18 cellular contexts compared by ENCODE assay signal in genomic region chr6:39840781-39841180, GRCh38. TPM values are rescaled to one million over a fixed set of nuclear protein-coding genes. Genes with fewer than 3 reads are reported as not detected.
DNase-seq lines count a peak whose midpoint lies in the region; ATAC-seq and TF ChIP-seq lines count a peak whose summit lies in the region.
"Had no signal": no experiment of that assay in that cellular context is flagged by ENCODE, and none has a peak within 500 bp of the region (broad histone marks: within the 10 kb centered on the region; RNA-seq: fewer than 3 reads in every experiment).

No MANE protein-coding gene starts in this region.

- no peaks in the 10 kb centered on the region; the same call in 1 of the 2 replicates for H3K9me3 Mint-ChIP-seq in WTC11
- H3K9me3 Mint-ChIP-seq: CD8-positive, alpha-beta T cell had no signal

- no peak overlapping the region for H3K27ac Mint-ChIP-seq in WTC11
- H3K27ac Mint-ChIP-seq: CD8-positive, alpha-beta T cell; IgD-negative memory B cell had no signal

- CTCF ChIA-PET in WTC11 (lab: Charles Lee) = interaction anchor here (0.6 to 1.1 kb wide), 4 partner anchors 23 to 478 kb away, joined by 3 to 5 read pairs (median 3); no protein-coding TSS in a partner anchor

- intact Hi-C loops in esophagus squamous epithelium (cut with DNase I) = no loop called here

- no peaks in the 10 kb centered on the region for H3K9me3 ChIP-seq in esophagus squamous epithelium
- H3K9me3 ChIP-seq: BLaER1 had no signal

- WGBS in esophagus squamous epithelium, 2 donors = 43 to 57% methylated on average over 1 to 2 of the region's 6 CpGs

- DNase-seq in NCI-H2029 (lab: John Stamatoyannopoulos, UW) (peak; percentile 75), NCI-H2196 treated with DMSO at 0.1 percent for 48 hours (lab: John Stamatoyannopoulos, UW; ENCODE audit: unreplicated experiment) (peak; percentile 6), WTC11 (ENCODE audit: low spot score) (no peak), occipital lobe (lab: John Stamatoyannopoulos, UW) (no peak), esophagus squamous epithelium (lab: John Stamatoyannopoulos, UW) (no peak)
- DNase-seq: Calu3; CD8-positive, alpha-beta T cell; DND-41; Karpas-422; NCI-H1048; RPMI8226; SHP77 treated with DMSO at 0.1 percent for 48 hours had no signal

- no peak overlapping the region for H3K4me3 Mint-ChIP-seq in WTC11
- H3K4me3 Mint-ChIP-seq: CD8-positive, alpha-beta T cell; IgD-negative memory B cell had no signal

- H3K4me1 ChIP-seq in esophagus squamous epithelium = peaks cover 0 to 51% (median 0%) of the 10 kb centered on the region in 3 donors

- no peaks in the 10 kb centered on the region for H3K27me3 Mint-ChIP-seq in WTC11 (ENCODE audit: low read depth)

- POLR2A ChIA-PET in WTC11 (lab: Charles Lee) = no interaction called here

- TF ChIP-seq POLR2A in esophagus squamous epithelium (IDR thresholded peaks at IDR 0.05) = no peak

- H3K36me3 Mint-ChIP-seq in WTC11 = no peaks in the 10 kb centered on the region
- H3K36me3 Mint-ChIP-seq: CD8-positive, alpha-beta T cell; IgD-negative memory B cell had no signal

- H3K4me3 ChIP-seq in esophagus squamous epithelium = no peak overlapping the region
- H3K4me3 ChIP-seq: BLaER1 had no signal

- H3K36me3 ChIP-seq in esophagus squamous epithelium = no peaks in the 10 kb centered on the region
- H3K36me3 ChIP-seq: BLaER1 had no signal

- H3K4me1 Mint-ChIP-seq in WTC11 = peaks cover 23% of the 10 kb centered on the region
- H3K4me1 Mint-ChIP-seq: IgD-negative memory B cell had no signal

- no peak for ATAC-seq in WTC11
- ATAC-seq: CD8-positive, alpha-beta T cell had no signal

- H3K27ac ChIP-seq in layer of hippocampus (ENCODE audit: low read depth, low read length) (peak overlapping the region; percentile 19), temporal lobe (ENCODE audit: low read depth, low read length) (peak overlapping the region; percentile 52), esophagus squamous epithelium (peak overlapping the region in 1 of 4 donors; percentile 10)
- H3K27ac ChIP-seq: BLaER1 had no signal

- no peak for TF ChIP-seq CTCF in WTC11 (IDR thresholded peaks at IDR 0.05)
- no peak for TF ChIP-seq CTCF in esophagus squamous epithelium (IDR thresholded peaks at IDR 0.05)

- H3K27me3 ChIP-seq in layer of hippocampus (ENCODE audit: control insufficient read depth, insufficient read depth, low read length) = no peaks in the 10 kb centered on the region
- no peaks in the 10 kb centered on the region for H3K27me3 ChIP-seq in esophagus squamous epithelium
- H3K27me3 ChIP-seq: BLaER1 had no signal

TF ChIP-seq in WTC11, 78 proteins besides CTCF, POLR2A, EP300 and RAD21:
- TF ChIP-seq RORB (CRISPR knock-in tag; IDR thresholded peaks at IDR 0.05) (no peak), AR (CRISPR knock-in tag; IDR thresholded peaks at IDR 0.05) (no peak), NFE2L1 (CRISPR knock-in tag; IDR thresholded peaks at IDR 0.05) (no peak), KAT7 (CRISPR knock-in tag; IDR thresholded peaks at IDR 0.05; ENCODE audit: borderline replicate concordance) (no peak), MXD4 (CRISPR knock-in tag; IDR thresholded peaks at IDR 0.05; ENCODE audit: borderline replicate concordance) (no peak), HMGA2 (CRISPR knock-in tag; IDR thresholded peaks at IDR 0.05) (no peak), TP53 (CRISPR knock-in tag; IDR thresholded peaks at IDR 0.05) (no peak), ZNF232 (CRISPR knock-in tag; IDR thresholded peaks at IDR 0.05) (no peak), CREM (CRISPR knock-in tag; IDR thresholded peaks at IDR 0.05) (no peak), CREB1 (CRISPR knock-in tag; IDR thresholded peaks at IDR 0.05) (no peak), ZSCAN18 (CRISPR knock-in tag; IDR thresholded peaks at IDR 0.05) (no peak), SP1 (CRISPR knock-in tag; conservative IDR thresholded peaks at IDR 0.05) (no peak), OVOL2 (CRISPR knock-in tag; IDR thresholded peaks at IDR 0.05; ENCODE audit: borderline replicate concordance) (no peak), IRF2 (CRISPR knock-in tag; IDR thresholded peaks at IDR 0.05; ENCODE audit: borderline replicate concordance, low read depth) (no peak), JUN (CRISPR knock-in tag; IDR thresholded peaks at IDR 0.05) (no peak), FOXP1 (CRISPR knock-in tag; IDR thresholded peaks at IDR 0.05; ENCODE audit: borderline replicate concordance) (no peak)
- TF ChIP-seq, protein P1, sequence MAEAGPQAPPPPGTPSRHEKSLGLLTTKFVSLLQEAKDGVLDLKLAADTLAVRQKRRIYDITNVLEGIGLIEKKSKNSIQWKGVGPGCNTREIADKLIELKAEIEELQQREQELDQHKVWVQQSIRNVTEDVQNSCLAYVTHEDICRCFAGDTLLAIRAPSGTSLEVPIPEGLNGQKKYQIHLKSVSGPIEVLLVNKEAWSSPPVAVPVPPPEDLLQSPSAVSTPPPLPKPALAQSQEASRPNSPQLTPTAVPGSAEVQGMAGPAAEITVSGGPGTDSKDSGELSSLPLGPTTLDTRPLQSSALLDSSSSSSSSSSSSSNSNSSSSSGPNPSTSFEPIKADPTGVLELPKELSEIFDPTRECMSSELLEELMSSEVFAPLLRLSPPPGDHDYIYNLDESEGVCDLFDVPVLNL (CRISPR knock-in tag; IDR thresholded peaks at IDR 0.05; ENCODE audit: borderline replicate concordance, low read depth) = no peak

RNA-seq across cellular contexts. Expression of gene DAAM2, which starts 48.6 kb away (rescaled TPM):
- total RNA-seq in temporal lobe = 10.1 TPM
- 2.0 to 3.1 TPM (median 3.0 TPM) in 3 replicates for total RNA-seq in WTC11 (2021)
- total RNA-seq in occipital lobe = 14.0 TPM
- total RNA-seq in esophagus squamous epithelium = 10 to 100 TPM in 2 of 4 donors, 1 to 10 TPM in 2; 3.7 to 55.9 (median 11.9) TPM
- total RNA-seq: Calu3; CD8-positive, alpha-beta T cell; MCF 10A; NCI-H460 had no signal

Comparison
In these comparisons a context has a peak if more than half of its experiments do, and no peak if none do; other contexts are left out.
1. DNase-seq: peak in NCI-H2029 (single experiment) and NCI-H2196 treated with DMSO at 0.1 percent for 48 hours (single experiment); none in WTC11 (single experiment), occipital lobe (single experiment) and esophagus squamous epithelium (single experiment).